In genomic region chr17:56185905-56186783, GRCh38 we compare ENCODE assay signal across 22 cellular contexts. TPM values are rescaled to one million over a fixed set of nuclear protein-coding genes. Genes with fewer than 3 reads are reported as not detected.
DNase-seq lines count a peak whose midpoint lies in the region; ATAC-seq, FAIRE-seq and TF ChIP-seq lines count a peak whose summit lies in the region.
"Had no signal": no experiment of that assay in that cellular context is flagged by ENCODE, and none has a peak within 500 bp of the region (broad histone marks: within the 10 kb centered on the region; RNA-seq: fewer than 3 reads in every experiment).

No MANE protein-coding gene starts in this region.

- H3K27me3 Mint-ChIP-seq in astrocyte (ENCODE audit: low read depth, unreplicated experiment), result no peaks in the 10 kb centered on the region

- no peaks in the 10 kb centered on the region for H3K79me2 ChIP-seq in astrocyte (ENCODE audit: insufficient read depth, low read length)

- H2BK15ac ChIP-seq in IMR-90 (ENCODE audit: low read depth, low read length), result no peak overlapping the region

- H3K4ac ChIP-seq in IMR-90 (ENCODE audit: low read depth, low read length), result peak overlapping the region; percentile 97

- H3K9me3 ChIP-seq in AG04450 (ENCODE audit: control insufficient read depth, insufficient read depth, low read length) (no peaks in the 10 kb centered on the region; the same call in 1 of the 2 replicates), IMR-90 (ENCODE audit: control insufficient read depth, insufficient read depth, low read length) (no peaks in the 10 kb centered on the region), astrocyte (ENCODE audit: insufficient read depth, low read depth, low read length) (no peaks in the 10 kb centered on the region)
- H3K9me3 ChIP-seq: ascending aorta had no signal

- H3K23ac ChIP-seq in IMR-90 (ENCODE audit: low read depth, low read length), result peak overlapping the region; percentile 81

- no peaks in the 10 kb centered on the region for H3K36me3 Mint-ChIP-seq in astrocyte (ENCODE audit: low read depth, unreplicated experiment)

- CTCF ChIA-PET in AG04450 (lab: Charles Lee), result interaction anchor here (0.6 kb wide), 1 partner anchor 133 kb away, joined by 3 read pairs; no protein-coding TSS in a partner anchor
- CTCF ChIA-PET in IMR-90 (lab: Yijun Ruan, JAX), result interaction anchor here (0.6 to 1.1 kb wide), 3 partner anchors 11 to 134 kb away, joined by 3 to 6 read pairs (median 4); no protein-coding TSS in a partner anchor

- TF ChIP-seq POLR2A in IMR-90 (IDR thresholded peaks at IDR 0.05; ENCODE audit: low read depth, low read length), result peak; percentile 27; the same call in 1 of the 2 replicates

- H2BK120ac ChIP-seq in IMR-90 (ENCODE audit: low read depth, low read length), result peak overlapping the region; percentile 96

- no peaks in the 10 kb centered on the region for H3K27me3 ChIP-seq in AG04450 (ENCODE audit: control insufficient read depth, insufficient read depth, low read length)
- no peaks in the 10 kb centered on the region for H3K27me3 ChIP-seq in IMR-90 (ENCODE audit: control insufficient read depth, insufficient read depth, low read length)
- no peaks in the 10 kb centered on the region for H3K27me3 ChIP-seq in astrocyte (ENCODE audit: insufficient read depth, low read length)
- H3K27me3 ChIP-seq: ascending aorta had no signal

- H4K8ac ChIP-seq in IMR-90 (ENCODE audit: low read depth in 2 of 2, low read length in 2 of 2), result peak overlapping the region; percentile 92 to 97

- H2AK5ac ChIP-seq in IMR-90 (ENCODE audit: low read depth, low read length), result no peak overlapping the region

- H3K56ac ChIP-seq in IMR-90 (ENCODE audit: extremely low read depth, insufficient read depth, low read length), result peak overlapping the region; percentile 86

- H2AK9ac ChIP-seq in IMR-90 (replicated peaks; ENCODE audit: low read depth, low read length, poor library complexity), result no peak overlapping the region

- H3K4me1 ChIP-seq in IMR-90 (ENCODE audit: control insufficient read depth, insufficient read depth, low read length), result peaks cover 4% of the 10 kb centered on the region; the same call in 1 of the 2 replicates
- H3K4me1 ChIP-seq in astrocyte (ENCODE audit: insufficient read depth, low read length), result peaks cover 11% of the 10 kb centered on the region
- H3K4me1 ChIP-seq: ascending aorta had no signal

- peak overlapping the region; percentile 93 for H2BK5ac ChIP-seq in IMR-90 (ENCODE audit: low read depth, low read length, poor library complexity, severe bottlenecking)

- H3K27ac Mint-ChIP-seq in astrocyte (ENCODE audit: unreplicated experiment), result peak overlapping the region; percentile 84
- H3K27ac Mint-ChIP-seq: activated T-cell treated with anti-CD3 and anti-CD28 coated beads, Interleukin-2, amount 50 U/mL, for 24 hours; endodermal cell; H9 had no signal

- POLR2A ChIA-PET in AG04450 (lab: Yijun Ruan, JAX) (interaction anchor here (0.6 to 1.6 kb wide), 4 partner anchors 10 to 44 kb away, joined by 3 to 5 read pairs (median 3); no protein-coding TSS in a partner anchor), IMR-90 (lab: Charles Lee; ENCODE audit: unreplicated experiment) (interaction anchor here (0.5 to 0.6 kb wide), 3 partner anchors 31 to 205 kb away, joined by 3 to 8 read pairs (median 3); no protein-coding TSS in a partner anchor)

- TF ChIP-seq RAD21 in IMR-90 (IDR thresholded peaks at IDR 0.05; ENCODE audit: low read length), result no peak

- no peaks in the 10 kb centered on the region for H3K36me3 ChIP-seq in IMR-90 (ENCODE audit: control insufficient read depth, insufficient read depth, low read length)
- no peaks in the 10 kb centered on the region for H3K36me3 ChIP-seq in astrocyte (ENCODE audit: insufficient read depth, low read length)
- H3K36me3 ChIP-seq: ascending aorta had no signal

- H3K9ac ChIP-seq in IMR-90 (ENCODE audit: low read depth, low read length) (peak overlapping the region; percentile 22; the same call in 1 of the 2 replicates), astrocyte (ENCODE audit: low read length) (peak overlapping the region; percentile 28)

- in situ Hi-C loops in IMR-90 (cut with MboI; ENCODE audit: low sequenced_read_pairs), result no loop called here

- peaks cover 0 to 4% of the 10 kb centered on the region in 2 experiments; a peak in 1 of 4 replicates for H3K79me1 ChIP-seq in IMR-90 (ENCODE audit: low read depth in 1 of 2, low read length in 2 of 2)

- TF ChIP-seq CTCF in AG04450 (IDR thresholded peaks at IDR 0.05; ENCODE audit: low read depth, low read length), result no peak
- TF ChIP-seq CTCF in IMR-90 (conservative IDR thresholded peaks at IDR 0.05; ENCODE audit: low read depth, low read length), result no peak
- TF ChIP-seq CTCF in astrocyte (IDR thresholded peaks at IDR 0.05; ENCODE audit: insufficient read depth, low read depth, low read length), result no peak

- H4K91ac ChIP-seq in IMR-90 (ENCODE audit: insufficient read depth, low read depth, low read length), result peak overlapping the region; percentile 74

- 0 out of 2 replicates have a peak, but pooled peaks cover 3% of the 10 kb centered on the region for H3K9me1 ChIP-seq in IMR-90 (ENCODE audit: insufficient read depth, low read length)

- H2AFZ ChIP-seq in IMR-90 (replicated peaks; ENCODE audit: low read length, poor library complexity) (peak overlapping the region; percentile 16), astrocyte (ENCODE audit: low read depth, low read length) (no peak overlapping the region)

- peak; percentile 92 for ATAC-seq in IMR-90 (ENCODE audit: low read depth)
- no peak for ATAC-seq in HG03095 (IDR thresholded peaks at IDR 0.05; ENCODE audit: unreplicated experiment)

- peaks cover 20% of the 10 kb centered on the region for H3K4me1 Mint-ChIP-seq in astrocyte (ENCODE audit: low read depth, unreplicated experiment)
- H3K4me1 Mint-ChIP-seq: endodermal cell, H9 had no signal

- FAIRE-seq in astrocyte (lab: Jason Lieb, UNC), result peak; percentile 66
- FAIRE-seq: GM12892 had no signal

- no TSS peak for BruUV-seq in IMR-90 (replicated peaks; lab: Mats Ljungman, UMichigan)

- H3K9me3 Mint-ChIP-seq in astrocyte (ENCODE audit: unreplicated experiment), result peaks cover 5% of the 10 kb centered on the region
- H3K9me3 Mint-ChIP-seq: activated T-cell treated with anti-CD3 and anti-CD28 coated beads, Interleukin-2, amount 50 U/mL, for 24 hours; H9 had no signal

- intact Hi-C loops in IMR-90 (cut with micrococcal nuclease), result loop anchor here (2.0 kb wide), 1 partner anchor 21 kb away; no protein-coding TSS in a partner anchor

- peak overlapping the region; percentile 73 for H3K18ac ChIP-seq in IMR-90 (ENCODE audit: low read depth, low read length)

- peak overlapping the region; percentile 4; the same call in 1 of the 2 replicates for H3K4me2 ChIP-seq in IMR-90 (ENCODE audit: low read depth, low read length)
- H3K4me2 ChIP-seq in astrocyte (ENCODE audit: low read length), result peak overlapping the region; percentile 74

- peak overlapping the region; percentile 91 for H3K14ac ChIP-seq in IMR-90 (replicated peaks; ENCODE audit: low read depth, low read length)

- H3K27ac ChIP-seq in AG04450 (ENCODE audit: low read depth, low read length) (peak overlapping the region; percentile 85), IMR-90 (ENCODE audit: insufficient read depth, low read length) (peak overlapping the region; percentile 80), astrocyte (ENCODE audit: low read depth, low read length) (peak overlapping the region; percentile 77)
- H3K27ac ChIP-seq: ascending aorta had no signal

- peak; percentile 67 for DNase-seq in AG04450 (ENCODE audit: low read depth, low spot score)
- peak; percentile 94 for DNase-seq in IMR-90
- peak; percentile 96 for DNase-seq in astrocyte (ENCODE audit: low read depth)
- peak; percentile 91 for DNase-seq in iris pigment epithelial cell (ENCODE audit: low read depth)
- no peak for DNase-seq in NCI-H524 (lab: John Stamatoyannopoulos, UW)
- DNase-seq in inferior parietal cortex (ENCODE audit: extremely low spot score), result no peak
- no peak for DNase-seq in UCSD-AML1 (lab: John Stamatoyannopoulos, UW; ENCODE audit: unreplicated experiment)
- DNase-seq: activated CD4-positive, CD25-positive, alpha-beta regulatory T cell treated with anti-CD3 and anti-CD28 coated beads, Interleukin-2, amount 50 U/mL, for 72 hours; activated T-cell treated with anti-CD3 and anti-CD28 coated beads, Interleukin-2, amount 50 U/mL, for 24 hours; AML-193; DMS53; endodermal cell; H9; NCI-H1694 treated with DMSO at 0.1 percent for 48 hours; NCI-H748 treated with DMSO at 0.1 percent for 48 hours; occipital lobe; SIG-M5; stimulated activated CD8-positive, alpha-beta memory T cell treated with anti-CD3 and anti-CD28 coated beads, Interleukin-4, amount 100 ng/mL, for 48 hours had no signal

- H4K20me1 ChIP-seq in IMR-90 (ENCODE audit: insufficient read depth, low read length), result no peaks in the 10 kb centered on the region
- no peaks in the 10 kb centered on the region for H4K20me1 ChIP-seq in astrocyte (ENCODE audit: insufficient read depth, low read length)

- 20% methylated on average over 1 of the region's 10 CpGs; no CpG with 5 or more reads in 1 of the 2 experiments for WGBS in IMR-90 (ENCODE audit: extremely low coverage in 2 of 2, insufficient read length in 1 of 2), 2 experiments

- H3K4me3 ChIP-seq in AG04450 (ENCODE audit: low read depth, low read length) (no peak overlapping the region), IMR-90 (ENCODE audit: insufficient read depth, low read depth, low read length) (no peak overlapping the region), astrocyte (ENCODE audit: insufficient read depth, low read depth, low read length) (no peak overlapping the region)
- H3K4me3 ChIP-seq: ascending aorta, lung had no signal

- no peak overlapping the region for H3K4me3 Mint-ChIP-seq in astrocyte (ENCODE audit: unreplicated experiment)
- H3K4me3 Mint-ChIP-seq: activated T-cell treated with anti-CD3 and anti-CD28 coated beads, Interleukin-2, amount 50 U/mL, for 24 hours; endodermal cell; H9 had no signal

- H4K5ac ChIP-seq in IMR-90 (ENCODE audit: low read depth, low read length), result peak overlapping the region; percentile 61

- peak overlapping the region; percentile 99 for H2BK20ac ChIP-seq in IMR-90 (ENCODE audit: low read depth, low read length)

- dilution Hi-C loops in IMR-90 (cut with HindIII; ENCODE audit: low sequenced_read_pairs, unreplicated experiment), result no loop called here

TF ChIP-seq in IMR-90, 13 proteins besides CTCF, POLR2A, EP300 and RAD21 (continues in another document):
- TF ChIP-seq RCOR1 (IDR thresholded peaks at IDR 0.05; ENCODE audit: insufficient replicate concordance, low read length), result no peak
- no peak for TF ChIP-seq NFE2L2 (IDR thresholded peaks at IDR 0.05; ENCODE audit: low read depth, low read length)
- TF ChIP-seq MAFK (IDR thresholded peaks at IDR 0.05; ENCODE audit: low read depth, low read length), result 0 out of 2 replicates have a peak, but pooled peaks have one; percentile 28
- TF ChIP-seq MXI1 (IDR thresholded peaks at IDR 0.05; ENCODE audit: borderline replicate concordance, low read depth, low read length), result no peak

RNA-seq across cellular contexts. Expression of gene ANKFN1, which starts 32.9 kb away (rescaled TPM):
- polyA plus RNA-seq in AG04450 (2011; rRNA removed) (0.04 and 0.05 TPM in 2 replicates), IMR-90 (2012; rRNA removed) (not detected in 2 replicates)
- 0.43 TPM in 1 of 2 replicates, not detected in the other for polyA minus RNA-seq in AG04450 (2011; rRNA and poly(A)+ RNA removed)
- total RNA-seq in IMR-90 (2012; rRNA removed) (under 0.01 TPM in 1 of 2 replicates, not detected in the other), astrocyte (not detected in 2 replicates)
- polyA plus RNA-seq in IMR-90 (2012; cell fraction: cytosol; rRNA removed), result 0.01 and 0.04 TPM in 2 replicates
- 0.05 TPM in 1 of 2 replicates, not detected in the other for polyA plus RNA-seq in IMR-90 (2012; cell fraction: nucleus; rRNA removed; ENCODE audit: low replicate concordance)
- total RNA-seq: ascending aorta, endodermal cell, H9 had no signal

Comparison
In these comparisons a context has a peak if more than half of its experiments do, and no peak if none do; other contexts are left out.
1. DNase-seq: peak in AG04450 (single experiment), IMR-90 (single experiment), astrocyte (single experiment) and iris pigment epithelial cell (single experiment); none in NCI-H524 (0 of 2), inferior parietal cortex (single experiment) and UCSD-AML1 (single experiment).
2. Peak in every context shown above with its lines, with median percentiles within 50 percentile points of each other: H3K27ac ChIP-seq.